Comparison of ENCODE assay signal across 1 cellular context in the genomic region with DNA sequence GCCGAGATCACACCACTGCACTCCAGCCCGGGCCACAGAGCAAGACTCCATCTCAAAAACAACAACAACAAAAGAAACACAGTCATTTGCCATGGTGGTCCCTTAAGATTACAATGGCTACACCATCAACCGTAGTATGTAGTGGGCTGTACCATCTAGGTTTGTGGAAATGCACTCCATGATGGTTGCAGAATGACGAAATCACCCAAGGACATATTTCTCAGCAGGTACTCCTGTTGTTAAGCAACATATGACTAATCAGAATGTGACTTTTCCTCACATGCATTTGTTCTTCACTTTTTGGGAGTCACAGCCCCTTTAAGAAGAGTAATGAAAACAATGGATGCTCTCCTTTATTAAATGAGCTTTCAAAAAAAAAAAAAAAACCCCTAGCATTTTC.
TF ChIP-seq lines count a peak whose summit lies in the region.

No MANE protein-coding gene starts in this region.

TF ChIP-seq in A549, 52 proteins besides CTCF, POLR2A, EP300 and RAD21:
- TF ChIP-seq JUNB (IDR thresholded peaks at IDR 0.05) = peak; percentile 26; the same call in 1 of the 2 replicates
- no peak for TF ChIP-seq FOSL2 (IDR thresholded peaks at IDR 0.05)
- peak; percentile 32; the same call in 1 of the 2 replicates for TF ChIP-seq FOSL2 (CRISPR knock-in tag; IDR thresholded peaks at IDR 0.05)
- TF ChIP-seq SMC3 (IDR thresholded peaks at IDR 0.05) = no peak
- TF ChIP-seq CEBPB (IDR thresholded peaks at IDR 0.05) = peak; percentile 73
